Comparison of ENCODE assay signal across 11 cellular contexts in genomic region chr13:30431269-30431950, GRCh38. TPM values are rescaled to one million over a fixed set of nuclear protein-coding genes. Genes with fewer than 3 reads are reported as not detected.
DNase-seq lines count a peak whose midpoint lies in the region; ATAC-seq and TF ChIP-seq lines count a peak whose summit lies in the region.
"Had no signal": no experiment of that assay in that cellular context is flagged by ENCODE, and none has a peak within 500 bp of the region (broad histone marks: within the 10 kb centered on the region; RNA-seq: fewer than 3 reads in every experiment).

No MANE protein-coding gene starts in this region.

- H4K5ac ChIP-seq in mesendoderm (ENCODE audit: low read length) = no peak overlapping the region

- WGBS in mesendoderm (ENCODE audit: extremely low coverage, insufficient coverage, low lambda C conversion rate) = no CpG with 5 or more reads among the region's 2 CpGs

- H3K4me3 ChIP-seq in breast epithelium (no peak overlapping the region), mesendoderm (ENCODE audit: low read length) (no peak overlapping the region), BE2C (ENCODE audit: low read depth, low read length) (no peak overlapping the region)
- H3K4me3 ChIP-seq: pancreas had no signal

- H3K36me3 ChIP-seq in breast epithelium (no peaks in the 10 kb centered on the region), mesendoderm (ENCODE audit: control insufficient read depth, insufficient read depth, low read length) (no peaks in the 10 kb centered on the region), BE2C (no peaks in the 10 kb centered on the region)
- H3K36me3 ChIP-seq: pancreas had no signal

- CTCF ChIA-PET in MCF 10A (lab: Yijun Ruan, JAX) = interaction anchor here (0.6 to 1.7 kb wide), 8 partner anchors 9 to 889 kb away, joined by 3 to 10 read pairs (median 4); partner anchors contain the start of gene UBE2L5

- H3K4me3 Mint-ChIP-seq in MCF 10A (ENCODE audit: unreplicated experiment) = peak overlapping the region; percentile 52

- no peaks in the 10 kb centered on the region for H3K79me2 ChIP-seq in mesendoderm (ENCODE audit: control insufficient read depth, insufficient read depth, low read length)

- H3K4ac ChIP-seq in mesendoderm (ENCODE audit: low read depth, low read length) = no peak overlapping the region

- TF ChIP-seq POLR2A in breast epithelium (IDR thresholded peaks at IDR 0.05) = no peak

- H2BK120ac ChIP-seq in mesendoderm (ENCODE audit: low read depth, low read length) = no peak overlapping the region

- peak; percentile 75 for DNase-seq in MCF 10A (ENCODE audit: unreplicated experiment)
- no peak for DNase-seq in breast epithelium (ENCODE audit: low spot score in 2 of 2)
- DNase-seq in M059J (ENCODE audit: low read depth) = peak; percentile 75
- DNase-seq in NCI-H526 treated with DMSO at 0.1 percent for 48 hours (lab: John Stamatoyannopoulos, UW) = no peak
- DNase-seq in mesendoderm = no peak
- no peak for DNase-seq in NCI-H226
- DNase-seq in BE2C = no peak
- DNase-seq: activated CD4-positive, CD25-positive, alpha-beta regulatory T cell treated with anti-CD3 and anti-CD28 coated beads, Interleukin-2, amount 50 U/mL, for 72 hours; pancreas had no signal

- H2BK5ac ChIP-seq in mesendoderm (ENCODE audit: low read length) = no peak overlapping the region

- no peaks in the 10 kb centered on the region for H3K79me1 ChIP-seq in mesendoderm (ENCODE audit: low read length)

- no peak for TF ChIP-seq CTCF in MCF 10A (IDR thresholded peaks at IDR 0.05; ENCODE audit: unreplicated experiment)
- TF ChIP-seq CTCF in breast epithelium (IDR thresholded peaks at IDR 0.05) = no peak
- TF ChIP-seq CTCF in BE2C (IDR thresholded peaks at IDR 0.05; ENCODE audit: low read depth, low read length) = no peak

- H3K27ac ChIP-seq in breast epithelium (no peak overlapping the region), mesendoderm (ENCODE audit: low read depth, low read length) (no peak overlapping the region)
- H3K27ac ChIP-seq: C4-2B, pancreas had no signal

- peak; percentile 90 for ATAC-seq in esophagus mucosa

- H3K36me3 Mint-ChIP-seq in MCF 10A (ENCODE audit: insufficient read depth, unreplicated experiment) = no peaks in the 10 kb centered on the region

- no peak overlapping the region for H2BK15ac ChIP-seq in mesendoderm (replicated peaks; ENCODE audit: low read depth)

- no TSS peak for BruUV-seq in MCF 10A (replicated peaks; lab: Mats Ljungman, UMichigan)

- no peaks in the 10 kb centered on the region for H3K9me3 Mint-ChIP-seq in MCF 10A (ENCODE audit: unreplicated experiment)

- no peaks in the 10 kb centered on the region for H3K4me1 ChIP-seq in breast epithelium
- no peaks in the 10 kb centered on the region for H3K4me1 ChIP-seq in mesendoderm (ENCODE audit: control insufficient read depth, low read depth, low read length)
- no peaks in the 10 kb centered on the region for H3K4me1 ChIP-seq in BE2C
- H3K4me1 ChIP-seq: pancreas had no signal

- H3K18ac ChIP-seq in mesendoderm (ENCODE audit: low read length) = no peak overlapping the region

- no peak overlapping the region for H3K56ac ChIP-seq in mesendoderm (ENCODE audit: low read length)

- no peak overlapping the region for H3K9ac ChIP-seq in mesendoderm (ENCODE audit: low read length)

- no peaks in the 10 kb centered on the region for H3K9me3 ChIP-seq in breast epithelium
- no peaks in the 10 kb centered on the region for H3K9me3 ChIP-seq in BE2C
- H3K9me3 ChIP-seq: pancreas had no signal

- H3K27ac Mint-ChIP-seq in MCF 10A (ENCODE audit: low read depth, unreplicated experiment) = peak overlapping the region; percentile 57

- intact Hi-C loops in MCF 10A (cut with micrococcal nuclease) (no loop called here), breast epithelium (cut with DNase I; ENCODE audit: low total_unique reads) (no loop called here)

- no peaks in the 10 kb centered on the region for H3K27me3 Mint-ChIP-seq in MCF 10A (ENCODE audit: insufficient read depth, unreplicated experiment)

- POLR2A ChIA-PET in MCF 10A (lab: Yijun Ruan, JAX) = interaction anchor here (0.6 to 3.7 kb wide), 24 partner anchors 9 to 781 kb away, joined by 3 to 54 read pairs (median 4); partner anchors contain the start of genes KATNAL1, UBE2L5 and USPL1

- H3K27me3 ChIP-seq in breast epithelium (no peaks in the 10 kb centered on the region), mesendoderm (ENCODE audit: insufficient read depth, low read length, poor library complexity) (no peaks in the 10 kb centered on the region), BE2C (no peaks in the 10 kb centered on the region)
- H3K27me3 ChIP-seq: pancreas had no signal

- no peak overlapping the region for H2AK5ac ChIP-seq in mesendoderm (ENCODE audit: low read length)

- H3K4me1 Mint-ChIP-seq in MCF 10A (ENCODE audit: insufficient read depth, unreplicated experiment) = peaks cover 13% of the 10 kb centered on the region

- H3K23ac ChIP-seq in mesendoderm (ENCODE audit: low read length) = no peak overlapping the region

- no peak overlapping the region for H3K4me2 ChIP-seq in mesendoderm (ENCODE audit: low read length)

- no peak overlapping the region for H4K8ac ChIP-seq in mesendoderm (ENCODE audit: low read depth, low read length)

RNA-seq across cellular contexts. Expression of gene UBE2L5, which starts 9.1 kb away (rescaled TPM):
- total RNA-seq in MCF 10A (2022) (not detected in 2 replicates), breast epithelium (1 to 10 TPM in 1 of 3 donors, under 1 TPM in 1, not detected in 1; 0.98 to 1.3 TPM), esophagus mucosa (not detected)
- not detected in 2 replicates for total RNA-seq in M059J (2014; rRNA removed; shearing (Covaris generic))
- polyA plus RNA-seq in mesendoderm (2013, experiment 1 of 2) = 0.15 TPM
- polyA plus RNA-seq in mesendoderm (2013, experiment 2 of 2) = not detected
- 0.73 TPM for polyA plus RNA-seq in BE2C (2012; ENCODE audit: insufficient read depth, insufficient read length, low read depth)
- total RNA-seq: pancreas had no signal

RNA-seq across cellular contexts. Expression of gene HMGB1, which starts 34.3 kb away (rescaled TPM):
- total RNA-seq in MCF 10A (2022) (302 and 307 TPM in 2 replicates), breast epithelium (100 to 1,000 TPM; 185 to 269 (median 262) TPM), esophagus mucosa (271 TPM)
- 610 and 697 TPM in 2 replicates for total RNA-seq in M059J (2014; rRNA removed; shearing (Covaris generic))
- 1,185 TPM for polyA plus RNA-seq in mesendoderm (2013, experiment 1 of 2)
- polyA plus RNA-seq in mesendoderm (2013, experiment 2 of 2) = 1,186 TPM
- polyA plus RNA-seq in BE2C (2012; ENCODE audit: insufficient read depth, insufficient read length, low read depth) = 295 TPM

Comparison
In these comparisons a context has a peak if more than half of its experiments do, and no peak if none do; other contexts are left out.
1. DNase-seq: peak in MCF 10A (single experiment) and M059J (single experiment); none in breast epithelium (0 of 2), NCI-H526 treated with DMSO at 0.1 percent for 48 hours (single experiment), mesendoderm (single experiment), NCI-H226 (single experiment) and BE2C (single experiment).